Comparison of ENCODE assay signal across 8 cellular contexts in genomic region chr3:67000006-67000405, GRCh38. TPM values are rescaled to one million over a fixed set of nuclear protein-coding genes. Genes with fewer than 3 reads are reported as not detected.
DNase-seq lines count a peak whose midpoint lies in the region; ATAC-seq and TF ChIP-seq lines count a peak whose summit lies in the region.

No MANE protein-coding gene starts in this region.

- no peak overlapping the region for H3K4me3 ChIP-seq in cardiac fibroblast (replicated peaks in 1 of 2; ENCODE audit: low read depth in 2 of 2, low read length in 2 of 2)

- H3K36me3 Mint-ChIP-seq in osteocyte (ENCODE audit: unreplicated experiment), result no peaks in the 10 kb centered on the region

- ATAC-seq in GM21390 (IDR thresholded peaks at IDR 0.05; ENCODE audit: unreplicated experiment) (peak; percentile 48), HG03575 (IDR thresholded peaks at IDR 0.05; ENCODE audit: extremely low read depth, insufficient number of reproducible peaks, low FRiP score, unreplicated experiment) (peak; percentile 66)

- no peaks in the 10 kb centered on the region for H3K9me3 Mint-ChIP-seq in osteocyte (ENCODE audit: unreplicated experiment)

- H3K4me3 Mint-ChIP-seq in osteocyte (ENCODE audit: unreplicated experiment), result no peak overlapping the region

- TF ChIP-seq CTCF in cardiac fibroblast (IDR thresholded peaks at IDR 0.05; ENCODE audit: low read depth, low read length) (no peak), osteocyte (IDR thresholded peaks at IDR 0.05) (no peak)

- H3K27ac Mint-ChIP-seq in osteocyte (ENCODE audit: unreplicated experiment), result no peak overlapping the region

- peaks cover 9% of the 10 kb centered on the region for H3K4me1 Mint-ChIP-seq in osteocyte (ENCODE audit: unreplicated experiment)

- peaks cover 11% of the 10 kb centered on the region for H3K27me3 Mint-ChIP-seq in osteocyte (ENCODE audit: unreplicated experiment)

- DNase-seq in GM04504 (ENCODE audit: low read depth), result peak; percentile 3
- DNase-seq in cardiac fibroblast (ENCODE audit: low read depth in 2 of 2), result peak; percentile 28 to 87
- no peak for DNase-seq in osteocyte (ENCODE audit: extremely low spot score, unreplicated experiment)
- DNase-seq in UCSD-AML1 (lab: John Stamatoyannopoulos, UW; ENCODE audit: unreplicated experiment), result no peak
- DNase-seq in GOT3 (lab: John Stamatoyannopoulos, UW), result no peak
- no peak for DNase-seq in COLO829 (ENCODE audit: low spot score)

RNA-seq across cellular contexts. Expression of gene KBTBD8, which starts 1.9 kb away (rescaled TPM):
- 0.37 and 0.75 TPM in 2 replicates for total RNA-seq in osteocyte

Comparison
In these comparisons a context has a peak if more than half of its experiments do, and no peak if none do; other contexts are left out.
1. DNase-seq: peak in GM04504 (single experiment) and cardiac fibroblast (2 of 2); none in osteocyte (single experiment), UCSD-AML1 (single experiment), GOT3 (single experiment) and COLO829 (single experiment).